In the genomic region with DNA sequence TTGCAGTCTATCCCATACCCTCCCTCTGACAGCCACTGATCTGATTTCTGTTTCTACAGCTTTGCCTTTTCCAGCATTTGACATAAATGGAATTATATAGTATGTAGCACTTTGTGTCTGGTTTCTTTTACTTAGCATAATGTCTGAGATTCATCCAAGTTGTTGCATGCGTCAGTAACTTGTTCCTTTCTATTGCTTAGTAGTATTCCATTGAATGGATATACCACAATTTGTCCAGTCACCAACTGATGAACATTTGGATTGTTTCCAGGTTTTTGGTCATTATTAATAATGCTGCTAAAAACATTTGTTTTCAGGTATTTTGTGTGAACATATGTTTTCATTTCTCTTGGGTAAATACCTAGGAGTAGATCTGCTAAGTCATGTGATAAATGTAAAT, we compare ENCODE assay signal across 17 cellular contexts. TPM values are rescaled to one million over a fixed set of nuclear protein-coding genes. Genes with fewer than 3 reads are reported as not detected.
DNase-seq lines count a peak whose midpoint lies in the region; ATAC-seq and TF ChIP-seq lines count a peak whose summit lies in the region.
"Had no signal": no experiment of that assay in that cellular context is flagged by ENCODE, and none has a peak within 500 bp of the region (broad histone marks: within the 10 kb centered on the region; RNA-seq: fewer than 3 reads in every experiment).

No MANE protein-coding gene starts in this region.

- H3K9me2 ChIP-seq in GM23248 (ENCODE audit: insufficient read depth) = no peaks in the 10 kb centered on the region

- H3K4me3 ChIP-seq in GM23248 (no peak overlapping the region), endodermal cell (ENCODE audit: low read length) (peak overlapping the region; percentile 14), smooth muscle cell (no peak overlapping the region)
- H3K4me3 ChIP-seq: BLaER1, GM23338, HAP-1 had no signal

- H3K4me1 Mint-ChIP-seq in WTC11 (no peaks in the 10 kb centered on the region; the same call in 1 of the 2 replicates), endodermal cell (peaks cover 4% of the 10 kb centered on the region)
- H3K4me1 Mint-ChIP-seq: B cell; CD4-positive, CD25-positive, alpha-beta regulatory T cell had no signal

- CTCF ChIA-PET in WTC11 (lab: Charles Lee) = interaction anchor here (0.6 kb wide), 1 partner anchor 79 kb away, joined by 3 read pairs; no protein-coding TSS in a partner anchor

- peaks cover 28% of the 10 kb centered on the region for H3F3A ChIP-seq in GM23248 (ENCODE audit: insufficient read depth)
- H3F3A ChIP-seq in smooth muscle cell (ENCODE audit: low read depth) = peaks cover 7% of the 10 kb centered on the region

- H3K27ac ChIP-seq in GM23248 = no peak overlapping the region
- no peak overlapping the region for H3K27ac ChIP-seq in endodermal cell (ENCODE audit: low read depth, low read length)
- H3K27ac ChIP-seq in smooth muscle cell (ENCODE audit: low read depth) = no peak overlapping the region
- H3K27ac ChIP-seq: BLaER1, C4-2B had no signal

- H2AFZ ChIP-seq in GM23248 (no peak overlapping the region), smooth muscle cell (ENCODE audit: low read depth) (no peak overlapping the region)
- H2AFZ ChIP-seq: GM23338 had no signal

- no peak overlapping the region for H3K4me2 ChIP-seq in GM23248 (ENCODE audit: unreplicated experiment)
- no peak overlapping the region for H3K4me2 ChIP-seq in smooth muscle cell
- H3K4me2 ChIP-seq: BLaER1, GM23338 had no signal

- WGBS in GM23248 (ENCODE audit: low coverage in 1 of 2, low lambda C conversion rate in 2 of 2, missing lambda C conversion rate in 2 of 2), 2 experiments = 97 to 98% methylated on average over 1 of the region's 1 CpG
- 87 to 100% methylated on average over 1 of the region's 1 CpG for WGBS in endodermal cell (ENCODE audit: insufficient coverage in 1 of 2, insufficient read length in 1 of 2), 2 experiments
- WGBS in smooth muscle cell (ENCODE audit: low lambda C conversion rate) = 97% methylated on average over 1 of the region's 1 CpG

- H3K4me3 Mint-ChIP-seq in WTC11 = no peak overlapping the region
- H3K4me3 Mint-ChIP-seq in endodermal cell = no peak overlapping the region
- H3K4me3 Mint-ChIP-seq: B cell; CD4-positive, CD25-positive, alpha-beta regulatory T cell; CD8-positive, alpha-beta T cell; GM23338 had no signal

- DNase-seq in GM23248 (peak; percentile 19), WTC11 (ENCODE audit: low spot score) (no peak), endodermal cell (no peak), smooth muscle cell (lab: John Stamatoyannopoulos, UW; ENCODE audit: unreplicated experiment) (no peak), posterior vena cava (ENCODE audit: low spot score) (no peak)
- DNase-seq: Caco-2; CD4-positive, CD25-positive, alpha-beta regulatory T cell; CD8-positive, alpha-beta T cell; DMS153; DND-41 had no signal

- H3K36me3 ChIP-seq in GM23248 (ENCODE audit: low read depth) = no peaks in the 10 kb centered on the region
- H3K36me3 ChIP-seq in endodermal cell (ENCODE audit: control insufficient read depth, insufficient read depth, low read length) = no peaks in the 10 kb centered on the region
- H3K36me3 ChIP-seq in smooth muscle cell (ENCODE audit: low read depth) = no peaks in the 10 kb centered on the region
- H3K36me3 ChIP-seq: BLaER1, HAP-1 had no signal

- no peaks in the 10 kb centered on the region for H4K20me1 ChIP-seq in GM23248 (ENCODE audit: insufficient read depth)
- no peaks in the 10 kb centered on the region for H4K20me1 ChIP-seq in smooth muscle cell (ENCODE audit: low read depth)
- H4K20me1 ChIP-seq: BLaER1 had no signal

- H3K27me3 ChIP-seq in GM23248 (replicated peaks; ENCODE audit: insufficient read depth) (no peaks in the 10 kb centered on the region), endodermal cell (ENCODE audit: control insufficient read depth, insufficient read depth, low read length, poor library complexity, severe bottlenecking) (peaks cover 3% of the 10 kb centered on the region), smooth muscle cell (ENCODE audit: low read depth) (no peaks in the 10 kb centered on the region)
- H3K27me3 ChIP-seq: BLaER1 had no signal

- intact Hi-C loops in posterior vena cava (cut with DNase I) = no loop called here

- no peaks in the 10 kb centered on the region for H3K9me3 ChIP-seq in GM23248 (ENCODE audit: low read depth)
- H3K9me3 ChIP-seq in endodermal cell (ENCODE audit: control insufficient read depth, low read length) = peaks cover 15% of the 10 kb centered on the region
- no peaks in the 10 kb centered on the region for H3K9me3 ChIP-seq in smooth muscle cell (replicated peaks; ENCODE audit: low read depth)
- H3K9me3 ChIP-seq: Caco-2, HAP-1 had no signal

- no peak overlapping the region for H3K27ac Mint-ChIP-seq in WTC11
- no peak overlapping the region for H3K27ac Mint-ChIP-seq in endodermal cell
- H3K27ac Mint-ChIP-seq: B cell; CD8-positive, alpha-beta T cell; GM23338 had no signal

- in situ Hi-C loops in GM23248 (cut with MboI) = no loop called here

- H3K27me3 Mint-ChIP-seq in WTC11 (ENCODE audit: low read depth) (peaks cover 10% of the 10 kb centered on the region), endodermal cell (ENCODE audit: insufficient read depth) (peaks cover 4% of the 10 kb centered on the region)

- H3K4me1 ChIP-seq in GM23248 (ENCODE audit: insufficient read depth) (peaks cover 24% of the 10 kb centered on the region), endodermal cell (ENCODE audit: control insufficient read depth, insufficient read depth, low read length) (no peaks in the 10 kb centered on the region), smooth muscle cell (ENCODE audit: low read depth) (no peaks in the 10 kb centered on the region)
- H3K4me1 ChIP-seq: BLaER1, HAP-1 had no signal

- H3K9me3 Mint-ChIP-seq in WTC11 (peaks cover 25% of the 10 kb centered on the region), endodermal cell (peaks cover 14% of the 10 kb centered on the region)

- H3K79me2 ChIP-seq in GM23248 (ENCODE audit: insufficient read depth) (no peaks in the 10 kb centered on the region), smooth muscle cell (ENCODE audit: low read depth) (no peaks in the 10 kb centered on the region)

- POLR2A ChIA-PET in WTC11 (lab: Charles Lee) = no interaction called here

- ATAC-seq in WTC11 = no peak
- ATAC-seq in HG02938 (IDR thresholded peaks at IDR 0.05; ENCODE audit: unreplicated experiment) = no peak
- ATAC-seq: CD8-positive, alpha-beta T cell; GM23338 had no signal

- H3K9ac ChIP-seq in GM23248 (no peak overlapping the region), endodermal cell (ENCODE audit: extremely low read depth, low read length, poor library complexity, severe bottlenecking) (no peak overlapping the region), smooth muscle cell (ENCODE audit: low read depth) (no peak overlapping the region)
- H3K9ac ChIP-seq: BLaER1 had no signal

- TF ChIP-seq CTCF in WTC11 (IDR thresholded peaks at IDR 0.05) (no peak), endodermal cell (conservative IDR thresholded peaks at IDR 0.05) (no peak), smooth muscle cell (IDR thresholded peaks at IDR 0.05; ENCODE audit: borderline replicate concordance, insufficient read depth, poor library complexity, severe bottlenecking) (no peak)

- peaks cover 12% of the 10 kb centered on the region for H3K36me3 Mint-ChIP-seq in WTC11
- H3K36me3 Mint-ChIP-seq in endodermal cell (ENCODE audit: low read depth) = no peaks in the 10 kb centered on the region
- H3K36me3 Mint-ChIP-seq: CD4-positive, CD25-positive, alpha-beta regulatory T cell; CD8-positive, alpha-beta T cell had no signal

TF ChIP-seq in WTC11, 78 proteins besides CTCF, POLR2A, EP300 and RAD21:
- peak; percentile 86 for TF ChIP-seq GTF2I (CRISPR knock-in tag; conservative IDR thresholded peaks at IDR 0.05)
- no peak for TF ChIP-seq CREM (CRISPR knock-in tag; IDR thresholded peaks at IDR 0.05)
TF ChIP-seq in WTC11: peak in this region for 1.

RNA-seq across cellular contexts. Expression of gene KIAA1549, which starts 6.5 kb away (rescaled TPM):
- total RNA-seq in GM23248 (2014; rRNA removed; shearing (Covaris generic)) = 3.0 and 4.2 TPM in 2 replicates
- polyA plus RNA-seq in GM23248 (2016; fragmentation: Nextera tagmentation; extraction: Ambion mirVana) (2.1 and 2.2 TPM in 2 replicates), smooth muscle cell (4.1 and 5.9 TPM in 2 replicates)
- total RNA-seq in WTC11 (2021) (16.3 to 18.7 TPM (median 17.2 TPM) in 3 replicates), endodermal cell (10 to 100 TPM; 18.7 to 19.3 TPM), smooth muscle cell (7.1 TPM in 2 replicates), posterior vena cava (1 to 10 TPM; 1.4 to 1.8 TPM)
- polyA plus RNA-seq in endodermal cell (2013, experiment 1 of 2) = 22.6 TPM
- 21.7 TPM for polyA plus RNA-seq in endodermal cell (2013, experiment 2 of 2)
- polyA plus RNA-seq: CD4-positive, CD25-positive, alpha-beta regulatory T cell had no signal

RNA-seq across cellular contexts. Expression of gene ZC3HAV1L, which starts 48.2 kb away (rescaled TPM):
- total RNA-seq in GM23248 (2014; rRNA removed; shearing (Covaris generic)) = 10.9 TPM in 2 replicates
- polyA plus RNA-seq in GM23248 (2016; fragmentation: Nextera tagmentation; extraction: Ambion mirVana) (8.8 and 9.8 TPM in 2 replicates), smooth muscle cell (17.0 and 20.0 TPM in 2 replicates)
- total RNA-seq in WTC11 (2021) (5.8 to 9.3 TPM (median 7.1 TPM) in 3 replicates), endodermal cell (10 to 100 TPM in 1 of 2 donors, 1 to 10 TPM in 1; 9.7 to 10.9 TPM), smooth muscle cell (47.2 and 56.6 TPM in 2 replicates), posterior vena cava (10 to 100 TPM in 1 of 2 donors, 1 to 10 TPM in 1; 9.2 to 10.9 TPM)
- 8.2 TPM for polyA plus RNA-seq in endodermal cell (2013, experiment 1 of 2)
- polyA plus RNA-seq in endodermal cell (2013, experiment 2 of 2) = 8.4 TPM
- total RNA-seq: A172 had no signal
